ENCODE assay signal across 7 cellular contexts in the genomic region with DNA sequence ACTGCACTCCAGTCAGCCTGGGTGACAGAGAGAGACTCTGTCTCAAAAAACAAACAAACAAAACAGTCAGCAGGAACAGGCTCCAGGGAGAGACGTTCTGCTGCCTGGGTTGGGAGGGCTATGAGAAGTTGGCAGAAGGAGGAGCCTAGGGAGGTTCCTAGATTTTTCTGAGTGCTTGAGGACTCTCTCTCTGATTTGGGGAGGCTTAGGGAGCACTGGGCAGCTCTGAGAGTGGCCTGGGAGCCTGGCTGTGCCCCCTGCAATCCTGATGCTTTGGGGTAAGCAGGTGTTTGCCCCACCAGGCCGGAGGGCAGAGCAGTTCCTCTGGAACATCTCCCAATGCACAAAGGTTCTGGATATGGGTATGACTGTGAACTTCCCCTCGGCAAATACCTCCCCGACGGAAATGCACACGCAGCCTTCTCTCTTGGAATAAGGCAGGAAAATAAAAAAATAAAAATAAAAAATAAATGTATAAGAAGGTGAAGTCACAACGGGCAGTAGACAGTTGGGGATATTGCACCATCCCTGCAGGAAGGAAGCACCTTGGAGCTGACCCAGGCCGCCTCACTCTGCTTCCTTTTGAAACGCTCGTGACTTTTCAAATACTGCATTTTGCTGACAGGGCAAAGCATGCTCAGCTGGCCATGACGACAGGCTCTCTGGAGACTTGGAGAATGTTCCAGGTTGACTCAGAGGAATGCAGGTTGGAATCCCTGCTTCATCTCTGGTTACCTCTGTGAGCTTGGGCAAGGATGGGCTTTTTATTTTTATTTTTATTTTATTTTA. TPM values are rescaled to one million over a fixed set of nuclear protein-coding genes. Genes with fewer than 3 reads are reported as not detected.
DNase-seq lines count a peak whose midpoint lies in the region; ATAC-seq, FAIRE-seq and TF ChIP-seq lines count a peak whose summit lies in the region.

No MANE protein-coding gene starts in this region.

- no peak; a peak in 1 of 4 replicates for TF ChIP-seq EP300 in HepG2 (IDR thresholded peaks at IDR 0.05; ENCODE audit: low read depth in 2 of 2, low read length in 2 of 2)
- TF ChIP-seq EP300 in HepG2 (CRISPR knock-in tag; IDR thresholded peaks at IDR 0.05; ENCODE audit: borderline replicate concordance): no peak

- TF ChIP-seq CTCF in NB4 (IDR thresholded peaks at IDR 0.05; ENCODE audit: low read depth, low read length) (no peak), colonic mucosa (IDR thresholded peaks at IDR 0.05) (no peak), HepG2 (CRISPR knock-in tag; IDR thresholded peaks at IDR 0.05) (no peak), uterus (IDR thresholded peaks at IDR 0.05) (no peak)

- no TSS peak for BruUV-seq in HepG2 (replicated peaks; lab: Mats Ljungman, UMichigan)

- H3K79me2 ChIP-seq in HepG2 (ENCODE audit: insufficient read depth, low read length): no peaks in the 10 kb centered on the region

- H3K4me3 ChIP-seq in NB4 (ENCODE audit: low read depth, low read length): no peak overlapping the region
- H3K4me3 ChIP-seq in colonic mucosa: no peak overlapping the region
- peak overlapping the region; percentile 12 to 60 (median 26); a peak in 4 of 6 replicates for H3K4me3 ChIP-seq in HepG2 (replicated peaks in 1 of 3; ENCODE audit: insufficient read depth in 1 of 3, low read depth in 2 of 3, low read length in 3 of 3)
- no peak overlapping the region for H3K4me3 ChIP-seq in uterus

- DNase-seq in NB4 (ENCODE audit: low read depth) (peak; percentile 87), colonic mucosa (peak; percentile 41), HepG2 (ENCODE audit: low spot score) (no peak), uterus (peak; percentile 24 to 66), HEK293T (ENCODE audit: extremely low spot score) (no peak)
- no peak for DNase-seq in stimulated activated CD4-positive, alpha-beta T cell treated with anti-CD3 and anti-CD28 coated beads, Interleukin-2, amount 100 ng/mL, for 24 hours

- CTCF ChIA-PET in HepG2 (lab: Yijun Ruan, JAX; ENCODE audit: low intra/inter-chr PET ratio, low total read pairs): no interaction called here
- CTCF ChIA-PET in HEK293T (lab: Yijun Ruan, JAX): no interaction called here

- H3K36me3 ChIP-seq in colonic mucosa (no peaks in the 10 kb centered on the region), HepG2 (replicated peaks in 1 of 2; ENCODE audit: control insufficient read depth in 1 of 2, insufficient read depth in 2 of 2, low read length in 2 of 2) (no peaks in the 10 kb centered on the region), uterus (no peaks in the 10 kb centered on the region)

- H4K20me1 ChIP-seq in HepG2 (ENCODE audit: insufficient read depth, low read length): no peaks in the 10 kb centered on the region

- peak overlapping the region; percentile 25 for H2AFZ ChIP-seq in HepG2 (ENCODE audit: low read length)

- no peak overlapping the region for H3K9ac ChIP-seq in colonic mucosa (ENCODE audit: low read depth in 2 of 2, low read length in 2 of 2)
- H3K9ac ChIP-seq in HepG2 (ENCODE audit: insufficient read depth, low read depth, low read length): 0 out of 2 replicates have a peak overlapping the region, but pooled peaks have one; percentile 32

- no peak for TF ChIP-seq RAD21 in HepG2 (CRISPR knock-in tag; IDR thresholded peaks at IDR 0.05)

- ATAC-seq in HepG2: peak; percentile 63
- ATAC-seq in GM21529 (IDR thresholded peaks at IDR 0.05; ENCODE audit: unreplicated experiment): no peak

- H3K27me3 ChIP-seq in colonic mucosa (no peaks in the 10 kb centered on the region), HepG2 (ENCODE audit: control insufficient read depth in 1 of 2, insufficient read depth in 2 of 2, low read length in 2 of 2) (no peaks in the 10 kb centered on the region), uterus (no peaks in the 10 kb centered on the region)

- H3K4me2 ChIP-seq in HepG2 (ENCODE audit: low read depth, low read length): peak overlapping the region; percentile 84

- no peak for FAIRE-seq in HepG2 (lab: Jason Lieb, UNC)

- H3K9me3 ChIP-seq in colonic mucosa (no peaks in the 10 kb centered on the region), HepG2 (ENCODE audit: low read length) (no peaks in the 10 kb centered on the region), uterus (no peaks in the 10 kb centered on the region)

- POLR2A ChIA-PET in HepG2 (lab: Yijun Ruan, JAX) (no interaction called here), HEK293T (lab: Yijun Ruan, JAX) (no interaction called here)

- TF ChIP-seq POLR2A in NB4 (IDR thresholded peaks at IDR 0.05; ENCODE audit: extremely low read depth, insufficient read length) (no peak), HepG2 (IDR thresholded peaks at IDR 0.05; ENCODE audit: insufficient read depth in 1 of 2, low read depth in 2 of 2, low read length in 2 of 2) (no peak), uterus (IDR thresholded peaks at IDR 0.05) (no peak)

- in situ Hi-C loops in HepG2 (cut with HindIII; ENCODE audit: extremely low pct_ligation_motif_present, low pct_unique_long_range_greater_than_20kb): no loop called here

- H3K27ac ChIP-seq in colonic mucosa (peak overlapping the region; percentile 25), HepG2 (ENCODE audit: extremely low read length, insufficient read depth, low read length) (no peak overlapping the region), uterus (peak overlapping the region in 1 of 2 donors; percentile 73)

- 1% methylated on average over 11 of the region's 11 CpGs for WGBS in HepG2 (ENCODE audit: low lambda C conversion rate)

- no peaks in the 10 kb centered on the region for H3K4me1 ChIP-seq in colonic mucosa
- H3K4me1 ChIP-seq in HepG2 (ENCODE audit: insufficient read depth, low read length): peaks cover 70% of the 10 kb centered on the region
- no peaks in the 10 kb centered on the region for H3K4me1 ChIP-seq in uterus

- intact Hi-C loops in colonic mucosa (cut with DNase I): no loop called here
- intact Hi-C loops in HepG2 (cut with micrococcal nuclease; ENCODE audit: unreplicated experiment): no loop called here
- intact Hi-C loops in uterus (cut with DNase I; ENCODE audit: low total_unique reads): no loop called here

RNA-seq across cellular contexts. Expression of gene HOMER3, which starts 26.5 kb away (rescaled TPM):
- total RNA-seq in colonic mucosa: 1 to 10 TPM; 1.9 to 5.3 TPM
- 16.0 and 21.3 TPM in 2 replicates for total RNA-seq in HepG2 (2016; rRNA removed; fragmentation: Illumina TruSeq; extraction: Trizol)
- 26.4 and 33.2 TPM in 2 replicates for total RNA-seq in HepG2 (2016; cell fraction: cytosol; rRNA removed; fragmentation: Illumina TruSeq; extraction: Trizol; ENCODE audit: low read depth)
- total RNA-seq in HepG2 (2016; cell fraction: insoluble cytoplasmic fraction; rRNA removed; fragmentation: Illumina TruSeq; extraction: Trizol): 15.8 and 22.8 TPM in 2 replicates
- total RNA-seq in HepG2 (2016; cell fraction: membrane; rRNA removed; fragmentation: Illumina TruSeq; extraction: Trizol): 34.4 and 37.9 TPM in 2 replicates
- 9.6 and 15.0 TPM in 2 replicates for total RNA-seq in HepG2 (2016; cell fraction: nucleus; rRNA removed; fragmentation: Illumina TruSeq; extraction: Trizol)
- polyA plus RNA-seq in HepG2 (2011; rRNA removed): 27.3 and 33.7 TPM in 2 replicates
- 17.2 and 24.7 TPM in 2 replicates for polyA plus RNA-seq in HepG2 (2011; cell fraction: cytosol; rRNA removed)
- 44.4 and 50.4 TPM in 2 replicates for polyA plus RNA-seq in HepG2 (2011; cell fraction: nucleus; rRNA removed)
- 9.2 and 17.6 TPM in 2 replicates for polyA plus RNA-seq in HepG2 (2012)
- polyA plus RNA-seq in HepG2 (2016; cell fraction: cytosol; fragmentation: Illumina TruSeq; extraction: Trizol; ENCODE audit: low read depth): 38.0 and 46.9 TPM in 2 replicates
- polyA plus RNA-seq in HepG2 (2016; cell fraction: insoluble cytoplasmic fraction; fragmentation: Illumina TruSeq; extraction: Trizol; ENCODE audit: low read depth): 25.7 and 29.6 TPM in 2 replicates
- polyA plus RNA-seq in HepG2 (2016; cell fraction: membrane; fragmentation: Illumina TruSeq; extraction: Trizol; ENCODE audit: low read depth): 45.5 and 48.8 TPM in 2 replicates
- 36.3 and 38.7 TPM in 2 replicates for polyA plus RNA-seq in HepG2 (2016; cell fraction: nucleus; fragmentation: Illumina TruSeq; extraction: Trizol; ENCODE audit: insufficient read depth, low read depth)
- polyA minus RNA-seq in HepG2 (2011; rRNA and poly(A)+ RNA removed; ENCODE audit: low replicate concordance): 16.8 and 17.2 TPM in 2 replicates
- 3.6 and 6.2 TPM in 2 replicates for polyA minus RNA-seq in HepG2 (2011; cell fraction: cytosol; rRNA and poly(A)+ RNA removed)
- polyA minus RNA-seq in HepG2 (2011; cell fraction: nucleus; rRNA and poly(A)+ RNA removed): 8.6 and 13.4 TPM in 2 replicates
- 10 to 100 TPM in 3 of 4 donors, 1 to 10 TPM in 1; 4.4 to 24.8 (median 23.3) TPM for total RNA-seq in uterus

RNA-seq across cellular contexts. Expression of gene DDX49, which starts 48.0 kb away (rescaled TPM):
- 10 to 100 TPM; 31.1 to 57.8 TPM for total RNA-seq in colonic mucosa
- total RNA-seq in HepG2 (2016; rRNA removed; fragmentation: Illumina TruSeq; extraction: Trizol): 44.6 and 46.2 TPM in 2 replicates
- total RNA-seq in HepG2 (2016; cell fraction: cytosol; rRNA removed; fragmentation: Illumina TruSeq; extraction: Trizol; ENCODE audit: low read depth): 26.8 and 31.4 TPM in 2 replicates
- total RNA-seq in HepG2 (2016; cell fraction: insoluble cytoplasmic fraction; rRNA removed; fragmentation: Illumina TruSeq; extraction: Trizol): 36.8 and 44.8 TPM in 2 replicates
- 34.9 and 35.2 TPM in 2 replicates for total RNA-seq in HepG2 (2016; cell fraction: membrane; rRNA removed; fragmentation: Illumina TruSeq; extraction: Trizol)
- total RNA-seq in HepG2 (2016; cell fraction: nucleus; rRNA removed; fragmentation: Illumina TruSeq; extraction: Trizol): 21.6 and 22.6 TPM in 2 replicates
- 27.0 and 28.9 TPM in 2 replicates for polyA plus RNA-seq in HepG2 (2011; rRNA removed)
- 18.7 and 29.0 TPM in 2 replicates for polyA plus RNA-seq in HepG2 (2011; cell fraction: cytosol; rRNA removed)
- polyA plus RNA-seq in HepG2 (2011; cell fraction: nucleus; rRNA removed): 45.0 and 51.2 TPM in 2 replicates
- 13.7 and 15.9 TPM in 2 replicates for polyA plus RNA-seq in HepG2 (2012)
- 25.8 and 27.7 TPM in 2 replicates for polyA plus RNA-seq in HepG2 (2016; cell fraction: cytosol; fragmentation: Illumina TruSeq; extraction: Trizol; ENCODE audit: low read depth)
- polyA plus RNA-seq in HepG2 (2016; cell fraction: insoluble cytoplasmic fraction; fragmentation: Illumina TruSeq; extraction: Trizol; ENCODE audit: low read depth): 36.1 and 38.2 TPM in 2 replicates
- polyA plus RNA-seq in HepG2 (2016; cell fraction: membrane; fragmentation: Illumina TruSeq; extraction: Trizol; ENCODE audit: low read depth): 21.6 and 25.1 TPM in 2 replicates
- polyA plus RNA-seq in HepG2 (2016; cell fraction: nucleus; fragmentation: Illumina TruSeq; extraction: Trizol; ENCODE audit: insufficient read depth, low read depth): 42.3 and 43.7 TPM in 2 replicates
- polyA minus RNA-seq in HepG2 (2011; rRNA and poly(A)+ RNA removed; ENCODE audit: low replicate concordance): 54.2 and 128 TPM in 2 replicates
- polyA minus RNA-seq in HepG2 (2011; cell fraction: cytosol; rRNA and poly(A)+ RNA removed): 14.5 and 19.5 TPM in 2 replicates
- polyA minus RNA-seq in HepG2 (2011; cell fraction: nucleus; rRNA and poly(A)+ RNA removed): 18.6 and 24.2 TPM in 2 replicates
- 10 to 100 TPM; 27.7 to 40.9 (median 31.4) TPM for total RNA-seq in uterus

RNA-seq across cellular contexts. Expression of gene COPE, which starts 48.4 kb away (rescaled TPM):
- 100 to 1,000 TPM; 218 to 295 TPM for total RNA-seq in colonic mucosa
- total RNA-seq in HepG2 (2016; rRNA removed; fragmentation: Illumina TruSeq; extraction: Trizol): 188 and 189 TPM in 2 replicates
- 90.0 and 90.2 TPM in 2 replicates for total RNA-seq in HepG2 (2016; cell fraction: cytosol; rRNA removed; fragmentation: Illumina TruSeq; extraction: Trizol; ENCODE audit: low read depth)
- total RNA-seq in HepG2 (2016; cell fraction: insoluble cytoplasmic fraction; rRNA removed; fragmentation: Illumina TruSeq; extraction: Trizol): 172 and 181 TPM in 2 replicates
- 87.8 and 90.8 TPM in 2 replicates for total RNA-seq in HepG2 (2016; cell fraction: membrane; rRNA removed; fragmentation: Illumina TruSeq; extraction: Trizol)
- 70.6 and 74.1 TPM in 2 replicates for total RNA-seq in HepG2 (2016; cell fraction: nucleus; rRNA removed; fragmentation: Illumina TruSeq; extraction: Trizol)
- polyA plus RNA-seq in HepG2 (2011; rRNA removed): 205 and 222 TPM in 2 replicates
- polyA plus RNA-seq in HepG2 (2011; cell fraction: cytosol; rRNA removed): 175 and 335 TPM in 2 replicates
- polyA plus RNA-seq in HepG2 (2011; cell fraction: nucleus; rRNA removed): 191 and 222 TPM in 2 replicates
- 86.4 and 120 TPM in 2 replicates for polyA plus RNA-seq in HepG2 (2012)
- polyA plus RNA-seq in HepG2 (2016; cell fraction: cytosol; fragmentation: Illumina TruSeq; extraction: Trizol; ENCODE audit: low read depth): 73.8 and 86.7 TPM in 2 replicates
- polyA plus RNA-seq in HepG2 (2016; cell fraction: insoluble cytoplasmic fraction; fragmentation: Illumina TruSeq; extraction: Trizol; ENCODE audit: low read depth): 149 and 196 TPM in 2 replicates
- 72.3 and 75.2 TPM in 2 replicates for polyA plus RNA-seq in HepG2 (2016; cell fraction: membrane; fragmentation: Illumina TruSeq; extraction: Trizol; ENCODE audit: low read depth)
- 134 and 136 TPM in 2 replicates for polyA plus RNA-seq in HepG2 (2016; cell fraction: nucleus; fragmentation: Illumina TruSeq; extraction: Trizol; ENCODE audit: insufficient read depth, low read depth)
- 163 and 283 TPM in 2 replicates for polyA minus RNA-seq in HepG2 (2011; rRNA and poly(A)+ RNA removed; ENCODE audit: low replicate concordance)
- polyA minus RNA-seq in HepG2 (2011; cell fraction: cytosol; rRNA and poly(A)+ RNA removed): 82.7 and 99.4 TPM in 2 replicates
- polyA minus RNA-seq in HepG2 (2011; cell fraction: nucleus; rRNA and poly(A)+ RNA removed): 41.8 and 44.1 TPM in 2 replicates
- total RNA-seq in uterus: 100 to 1,000 TPM in 2 of 4 donors, 10 to 100 TPM in 2; 93.7 to 190 (median 134) TPM

Comparison
In these comparisons a context has a peak if more than half of its experiments do, and no peak if none do; other contexts are left out.
1. DNase-seq: peak in NB4 (single experiment), colonic mucosa (single experiment) and uterus (2 of 2); none in HepG2 (single experiment), HEK293T (single experiment) and stimulated activated CD4-positive, alpha-beta T cell treated with anti-CD3 and anti-CD28 coated beads, Interleukin-2, amount 100 ng/mL, for 24 hours (0 of 2).
2. H3K4me3 ChIP-seq: peak in HepG2 (3 of 3); none in NB4 (single experiment), colonic mucosa (single experiment) and uterus (0 of 2).